In the genomic region with DNA sequence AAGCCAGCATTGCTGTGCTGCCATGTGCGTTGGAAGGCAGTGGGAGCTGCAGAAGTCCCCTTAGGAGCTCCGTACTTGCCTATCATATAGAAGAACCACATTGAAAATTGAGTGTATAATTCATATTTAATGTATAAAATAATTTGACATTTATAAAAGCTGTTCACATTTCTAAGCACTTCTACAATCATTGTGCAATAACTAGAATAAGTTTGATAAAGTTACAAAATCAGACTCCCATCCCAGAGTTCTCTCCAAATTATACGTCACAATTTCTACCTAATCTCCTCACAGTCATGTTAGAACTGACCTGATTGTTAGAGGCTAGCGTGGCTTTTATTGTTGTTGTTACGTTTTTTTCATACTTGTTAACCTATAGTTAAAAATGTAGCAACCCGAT, we compare ENCODE assay signal across 11 cellular contexts.
"Had no signal": no experiment of that assay in that cellular context is flagged by ENCODE, and none has a peak within 500 bp of the region (broad histone marks: within the 10 kb centered on the region; RNA-seq: fewer than 3 reads in every experiment).

No MANE protein-coding gene starts in this region.

- DNase-seq: GM23248, GOT3, H7, H9, HCEC 1CT, HFFc6 had no signal

- H3K9me3 Mint-ChIP-seq: GM23338, H9, HFFc6 had no signal

- H3K9me3 ChIP-seq: HAP-1 had no signal

- H3K4me3 ChIP-seq: GM23248, GM23338, HAP-1 had no signal

- H3K27ac Mint-ChIP-seq: GM23338, H9, HFFc6 had no signal

- H3K4me1 ChIP-seq: HAP-1 had no signal

- H3K9ac ChIP-seq: GM23248 had no signal

- H3K4me3 Mint-ChIP-seq: GM23338, H9, HFFc6 had no signal

- ATAC-seq: GM23338, HCT116 had no signal

- H3K27ac ChIP-seq: GM23248 had no signal

- FAIRE-seq: H1, H54 had no signal

- H3K36me3 ChIP-seq: HAP-1 had no signal

- H2AFZ ChIP-seq: GM23248, GM23338 had no signal

- H3K4me2 ChIP-seq: GM23338 had no signal
